16 cellular contexts compared by ENCODE assay signal in the genomic region with DNA sequence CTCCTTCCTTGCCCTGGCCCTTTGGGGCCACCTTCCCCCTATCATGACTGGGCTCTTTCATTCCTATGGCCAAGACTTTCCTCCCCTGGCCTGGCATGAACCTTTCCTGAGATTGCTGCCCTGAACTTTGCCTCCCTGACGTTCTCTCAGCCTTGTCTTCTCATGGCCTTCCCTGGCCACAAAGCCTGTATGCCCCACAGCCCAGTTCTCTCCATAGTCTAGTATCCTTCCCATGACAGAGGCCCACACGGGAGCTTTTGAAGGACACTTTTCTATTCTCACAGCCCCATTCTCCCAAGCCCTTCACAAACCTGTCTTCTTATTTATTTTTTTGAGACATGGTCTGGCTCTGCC. TPM values are rescaled to one million over a fixed set of nuclear protein-coding genes. Genes with fewer than 3 reads are reported as not detected.
DNase-seq lines count a peak whose midpoint lies in the region; ATAC-seq and TF ChIP-seq lines count a peak whose summit lies in the region.
"Had no signal": no experiment of that assay in that cellular context is flagged by ENCODE, and none has a peak within 500 bp of the region (broad histone marks: within the 10 kb centered on the region; RNA-seq: fewer than 3 reads in every experiment).

No MANE protein-coding gene starts in this region.

- TF ChIP-seq EP300 in esophagus muscularis mucosa (IDR thresholded peaks at IDR 0.05): no peak

- no peak for ATAC-seq in WTC11

- intact Hi-C loops in activated CD4-positive, alpha-beta T cell treated with anti-CD3 and anti-CD28 coated beads, Interleukin-2, amount 10 ng/mL, durations not matched to agents 24 days and 14 days (cut with micrococcal nuclease): loop anchor here (5.0 kb wide), 1 partner anchor 67 kb away; a partner anchor contains a TSS
- intact Hi-C loops in esophagus muscularis mucosa (cut with DNase I) (no loop called here), spleen (cut with DNase I; ENCODE audit: low total_unique reads) (no loop called here)

- no peaks in the 10 kb centered on the region for H3K9me3 Mint-ChIP-seq in activated CD4-positive, alpha-beta T cell treated with anti-CD3 and anti-CD28 coated beads, Interleukin-2, amount 10 ng/mL, durations not matched to agents 24 days and 14 days
- no peaks in the 10 kb centered on the region for H3K9me3 Mint-ChIP-seq in WTC11

- H3K27ac ChIP-seq in esophagus muscularis mucosa (replicated peaks in 1 of 4) (peak overlapping the region; percentile 21 to 95 (median 92)), spleen (peak overlapping the region in 5 of 8 donors; percentile 92 to 98 (median 96))
- H3K27ac ChIP-seq: parathyroid adenoma had no signal

- H3K9me3 ChIP-seq in esophagus muscularis mucosa (no peaks in the 10 kb centered on the region), spleen (no peaks in the 10 kb centered on the region)

- H3K27me3 ChIP-seq in esophagus muscularis mucosa (no peaks in the 10 kb centered on the region), spleen (replicated peaks in 1 of 7) (no peaks in the 10 kb centered on the region)

- 63% methylated on average over 2 of the region's 2 CpGs for WGBS in esophagus muscularis mucosa
- 64 to 84% (median 71%) methylated on average over 2 of the region's 2 CpGs for WGBS in spleen, 5 donors

- CTCF ChIA-PET in WTC11 (lab: Charles Lee): interaction anchor here (1.1 to 6.9 kb wide), 5 partner anchors 13 to 79 kb away, joined by 3 to 93 read pairs (median 31); a partner anchor contains a TSS

- POLR2A ChIA-PET in WTC11 (lab: Charles Lee): interaction anchor here (0.7 to 4.3 kb wide), 4 partner anchors 13 to 77 kb away, joined by 3 to 44 read pairs (median 4); a partner anchor contains a TSS

- H3K36me3 Mint-ChIP-seq in activated CD4-positive, alpha-beta T cell treated with anti-CD3 and anti-CD28 coated beads, Interleukin-2, amount 10 ng/mL, durations not matched to agents 24 days and 14 days (ENCODE audit: low read depth): peaks cover 57% of the 10 kb centered on the region
- H3K36me3 Mint-ChIP-seq in WTC11: peaks cover 30% of the 10 kb centered on the region

- peak overlapping the region; percentile 56 for H3K4me3 Mint-ChIP-seq in activated CD4-positive, alpha-beta T cell treated with anti-CD3 and anti-CD28 coated beads, Interleukin-2, amount 10 ng/mL, durations not matched to agents 24 days and 14 days
- peak overlapping the region; percentile 69 for H3K4me3 Mint-ChIP-seq in WTC11

- no peak for TF ChIP-seq CTCF in WTC11 (IDR thresholded peaks at IDR 0.05)
- no peak for TF ChIP-seq CTCF in esophagus muscularis mucosa (IDR thresholded peaks at IDR 0.05)
- no peak for TF ChIP-seq CTCF in spleen (IDR thresholded peaks at IDR 0.05 in 8 of 11, conservative IDR thresholded peaks at IDR 0.05 in 3 of 11)

- H3K27me3 Mint-ChIP-seq in activated CD4-positive, alpha-beta T cell treated with anti-CD3 and anti-CD28 coated beads, Interleukin-2, amount 10 ng/mL, durations not matched to agents 24 days and 14 days: no peaks in the 10 kb centered on the region
- H3K27me3 Mint-ChIP-seq in WTC11 (ENCODE audit: low read depth): no peaks in the 10 kb centered on the region

- peaks cover 53 to 83% (median 81%) of the 10 kb centered on the region in 4 donors for H3K4me1 ChIP-seq in esophagus muscularis mucosa
- H3K4me1 ChIP-seq in spleen: peaks cover 17 to 78% (median 61%) of the 10 kb centered on the region in 6 donors

- H3K4me1 Mint-ChIP-seq in activated CD4-positive, alpha-beta T cell treated with anti-CD3 and anti-CD28 coated beads, Interleukin-2, amount 10 ng/mL, durations not matched to agents 24 days and 14 days: peaks cover 48% of the 10 kb centered on the region
- H3K4me1 Mint-ChIP-seq in WTC11: peaks cover 34% of the 10 kb centered on the region

- H3K27ac Mint-ChIP-seq in activated CD4-positive, alpha-beta T cell treated with anti-CD3 and anti-CD28 coated beads, Interleukin-2, amount 10 ng/mL, durations not matched to agents 24 days and 14 days: peak overlapping the region; percentile 85
- peak overlapping the region; percentile 97 for H3K27ac Mint-ChIP-seq in WTC11

- no peak overlapping the region for H3K4me3 ChIP-seq in esophagus muscularis mucosa
- no peak overlapping the region for H3K4me3 ChIP-seq in spleen

- peaks cover 6 to 65% (median 60%) of the 10 kb centered on the region in 4 donors for H3K36me3 ChIP-seq in esophagus muscularis mucosa
- H3K36me3 ChIP-seq in spleen: peaks cover 0 to 50% (median 19%) of the 10 kb centered on the region in 6 donors

- TF ChIP-seq POLR2A in esophagus muscularis mucosa (IDR thresholded peaks at IDR 0.05; ENCODE audit: low read depth): no peak
- no peak for TF ChIP-seq POLR2A in spleen (IDR thresholded peaks at IDR 0.05)

- DNase-seq in activated CD4-positive, alpha-beta T cell treated with anti-CD3 and anti-CD28 coated beads, Interleukin-2, amount 10 ng/mL, durations not matched to agents 24 days and 14 days: no peak
- no peak for DNase-seq in activated CD4-positive, alpha-beta T cell treated with anti-CD3 and anti-CD28 coated beads, Interleukin-2, amount 50 U/mL, for 48 hours
- no peak for DNase-seq in WTC11 (ENCODE audit: low spot score)
- no peak for DNase-seq in esophagus muscularis mucosa (ENCODE audit: extremely low spot score)
- DNase-seq in spleen: no peak
- DNase-seq in NCI-H2029 (lab: John Stamatoyannopoulos, UW): no peak
- DNase-seq in AG08395 (ENCODE audit: low spot score): no peak
- DNase-seq in NCI-H2196 (lab: John Stamatoyannopoulos, UW; ENCODE audit: unreplicated experiment): no peak
- DNase-seq: ACHN; activated effector memory CD4-positive, alpha-beta T cell treated with Interleukin-2 at 50 U/mL for 16 hours; NCI-H446; RPMI8226; stimulated activated CD4-positive, alpha-beta T cell treated with anti-CD3 and anti-CD28 coated beads, Interleukin-2, amount 100 ng/mL, for 24 hours had no signal

TF ChIP-seq in WTC11, 78 proteins besides CTCF, POLR2A, EP300 and RAD21 (continues in another document):
- TF ChIP-seq NR3C1 (CRISPR knock-in tag; conservative IDR thresholded peaks at IDR 0.05; ENCODE audit: low read depth) (no peak), NR1H2 (CRISPR knock-in tag; IDR thresholded peaks at IDR 0.05) (no peak), ZNF423 (CRISPR knock-in tag; IDR thresholded peaks at IDR 0.05) (no peak), ESRRA (CRISPR knock-in tag; IDR thresholded peaks at IDR 0.05; ENCODE audit: borderline replicate concordance) (no peak)

RNA-seq across cellular contexts. Expression of a gene that starts 4.5 kb away (rescaled TPM):
- total RNA-seq in activated CD4-positive, alpha-beta T cell treated with anti-CD3 and anti-CD28 coated beads, Interleukin-2, amount 10 ng/mL, durations not matched to agents 24 days and 14 days: not detected in 2 replicates
- not detected in 3 replicates for total RNA-seq in WTC11 (2021)
- total RNA-seq in esophagus muscularis mucosa: not detected
- not detected for total RNA-seq in spleen
- not detected for polyA plus RNA-seq in spleen
- total RNA-seq: left cardiac atrium, subcutaneous adipose tissue had no signal

RNA-seq across cellular contexts. Expression of a gene that starts 4.7 kb away (rescaled TPM):
- 168 and 174 TPM in 2 replicates for total RNA-seq in activated CD4-positive, alpha-beta T cell treated with anti-CD3 and anti-CD28 coated beads, Interleukin-2, amount 10 ng/mL, durations not matched to agents 24 days and 14 days
- total RNA-seq in WTC11 (2021): 158 to 181 TPM (median 172 TPM) in 3 replicates
- 100 to 1,000 TPM; 307 to 437 (median 325) TPM for total RNA-seq in esophagus muscularis mucosa
- total RNA-seq in spleen: 100 to 1,000 TPM in 6 of 7 donors, 10 to 100 TPM in 1; 79.2 to 364 (median 116) TPM
- polyA plus RNA-seq in spleen: 100 to 1,000 TPM; 181 to 323 (median 242) TPM

RNA-seq across cellular contexts. Expression of a gene that starts 11.4 kb away (rescaled TPM):
- 61.6 and 66.8 TPM in 2 replicates for total RNA-seq in activated CD4-positive, alpha-beta T cell treated with anti-CD3 and anti-CD28 coated beads, Interleukin-2, amount 10 ng/mL, durations not matched to agents 24 days and 14 days
- total RNA-seq in WTC11 (2021) (80.0 to 87.1 TPM (median 80.5 TPM) in 3 replicates), esophagus muscularis mucosa (100 to 1,000 TPM in 2 of 4 donors, 10 to 100 TPM in 2; 72.2 to 163 (median 92.4) TPM), spleen (100 to 1,000 TPM in 1 of 7 donors, 10 to 100 TPM in 6; 64.7 to 112 (median 81.7) TPM)
- polyA plus RNA-seq in spleen: 10 to 100 TPM; 10.1 to 42.0 (median 21.4) TPM

RNA-seq across cellular contexts. Expression of a gene that starts 12.0 kb away (rescaled TPM):
- 349 and 355 TPM in 2 replicates for total RNA-seq in activated CD4-positive, alpha-beta T cell treated with anti-CD3 and anti-CD28 coated beads, Interleukin-2, amount 10 ng/mL, durations not matched to agents 24 days and 14 days
- total RNA-seq in WTC11 (2021): 27.1 to 34.7 TPM (median 34.5 TPM) in 3 replicates
- total RNA-seq in esophagus muscularis mucosa: 10 to 100 TPM in 3 of 4 donors, 1 to 10 TPM in 1; 9.1 to 16.9 (median 13.3) TPM
- total RNA-seq in spleen: 100 to 1,000 TPM; 314 to 431 (median 423) TPM
- 100 to 1,000 TPM; 398 to 713 (median 604) TPM for polyA plus RNA-seq in spleen

RNA-seq across cellular contexts. Expression of a gene that starts 24.8 kb away (rescaled TPM):
- 202 and 206 TPM in 2 replicates for total RNA-seq in activated CD4-positive, alpha-beta T cell treated with anti-CD3 and anti-CD28 coated beads, Interleukin-2, amount 10 ng/mL, durations not matched to agents 24 days and 14 days
- total RNA-seq in WTC11 (2021) (118 to 170 TPM (median 165 TPM) in 3 replicates), esophagus muscularis mucosa (10 to 100 TPM; 28.7 to 49.7 (median 40.0) TPM), spleen (10 to 100 TPM in 6 of 7 donors, 1 to 10 TPM in 1; 7.6 to 37.7 (median 25.0) TPM)
- polyA plus RNA-seq in spleen: 10 to 100 TPM; 11.5 to 41.3 (median 29.1) TPM
